In the genomic region with DNA sequence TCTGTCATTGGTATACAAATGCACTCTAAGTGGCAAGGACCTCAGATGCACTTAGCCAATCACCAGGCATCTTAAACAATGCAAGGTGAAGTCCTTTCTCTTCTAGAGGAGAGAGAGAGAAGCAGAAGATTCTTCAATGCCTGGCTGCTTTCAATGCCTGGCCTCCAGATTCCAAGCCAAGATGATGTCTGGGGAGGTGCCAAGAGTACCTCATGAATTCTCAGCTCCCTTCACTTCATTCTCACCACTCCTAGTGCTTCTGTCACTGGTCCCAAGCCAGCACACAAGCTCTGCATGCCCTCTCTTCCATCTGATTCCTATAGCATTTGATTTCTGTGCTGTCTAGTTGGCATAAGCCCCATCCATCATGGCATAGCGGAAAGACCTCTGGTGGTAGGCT, we compare ENCODE assay signal across 20 cellular contexts.
DNase-seq lines count a peak whose midpoint lies in the region.
"Had no signal": no experiment of that assay in that cellular context is flagged by ENCODE, and none has a peak within 500 bp of the region (broad histone marks: within the 10 kb centered on the region; RNA-seq: fewer than 3 reads in every experiment).

No MANE protein-coding gene starts in this region.

- H4K8ac ChIP-seq in neuronal stem cell (ENCODE audit: low read depth, low read length) = no peak overlapping the region

- H4K91ac ChIP-seq in neuronal stem cell (ENCODE audit: low read depth, low read length, poor library complexity) = no peak overlapping the region

- H2BK120ac ChIP-seq in neuronal stem cell (ENCODE audit: low read depth, low read length) = no peak overlapping the region

- H3K4me2 ChIP-seq in neuronal stem cell (ENCODE audit: insufficient read depth, low read length, poor library complexity, severe bottlenecking) = no peak overlapping the region
- H3K4me2 ChIP-seq: BLaER1 had no signal

- H3K27ac ChIP-seq in neuronal stem cell (replicated peaks; ENCODE audit: low read length) = no peak overlapping the region
- H3K27ac ChIP-seq: BLaER1 had no signal

- no CpG with 5 or more reads among the region's 1 CpG for WGBS in neuronal stem cell (ENCODE audit: extremely low coverage in 2 of 2, insufficient read length in 2 of 2, insufficient replicate concordance in 1 of 2), 2 donors

- no peak overlapping the region for H3K23ac ChIP-seq in neuronal stem cell (ENCODE audit: low read depth, low read length, poor library complexity)

- no peak overlapping the region for H2BK5ac ChIP-seq in neuronal stem cell (ENCODE audit: low read length)

- H2BK12ac ChIP-seq in neuronal stem cell (ENCODE audit: low read length) = no peak overlapping the region

- H3K36me3 ChIP-seq in neuronal stem cell (replicated peaks in 1 of 2; ENCODE audit: control insufficient read depth in 2 of 2, insufficient read depth in 2 of 2, low read length in 2 of 2) = no peaks in the 10 kb centered on the region
- H3K36me3 ChIP-seq: BE2C, BLaER1 had no signal

- H3K4me1 ChIP-seq in neuronal stem cell (ENCODE audit: control insufficient read depth in 2 of 2, insufficient read depth in 1 of 2, low read depth in 1 of 2, low read length in 2 of 2) = no peaks in the 10 kb centered on the region
- H3K4me1 ChIP-seq: BE2C, BLaER1 had no signal

- DNase-seq in M059J (ENCODE audit: low read depth) (peak; percentile 57), cerebellum (ENCODE audit: low spot score) (peak; percentile 69), NCI-H187 (lab: John Stamatoyannopoulos, UW) (no peak), neuronal stem cell (ENCODE audit: low spot score) (no peak), globus pallidus (ENCODE audit: low spot score) (no peak)
- DNase-seq: 8988T; ACHN; BE2C; CD4-positive, alpha-beta memory T cell; CD4-positive, CD25-positive, alpha-beta regulatory T cell; CD8-positive, alpha-beta memory T cell; COR-L47; DMS 273 treated with DMSO at 0.1 percent for 48 hours; DMS153; DMS53; DMS79; DND-41; EL; GF-D8 had no signal

- no peak overlapping the region for H3K4me3 ChIP-seq in neuronal stem cell (ENCODE audit: low read length in 2 of 2)
- H3K4me3 ChIP-seq: BLaER1 had no signal

- no peak overlapping the region for H3K9ac ChIP-seq in neuronal stem cell (ENCODE audit: low read depth, low read length, poor library complexity)
- H3K9ac ChIP-seq: BLaER1 had no signal

- H2BK15ac ChIP-seq in neuronal stem cell (ENCODE audit: low read length) = no peak overlapping the region

- no peak overlapping the region for H2AFZ ChIP-seq in neuronal stem cell (ENCODE audit: low read length)

- H3K4ac ChIP-seq in neuronal stem cell (ENCODE audit: low read length) = no peak overlapping the region

- H2AK5ac ChIP-seq in neuronal stem cell (ENCODE audit: low read depth, low read length) = no peak overlapping the region

- H3K27me3 ChIP-seq in neuronal stem cell (ENCODE audit: control insufficient read depth in 3 of 3, insufficient read depth in 3 of 3, low read depth in 1 of 3, low read length in 3 of 3) = no peaks in the 10 kb centered on the region
- H3K27me3 ChIP-seq: BE2C, BLaER1 had no signal

- H3K9me3 ChIP-seq in neuronal stem cell (replicated peaks in 1 of 2; ENCODE audit: control insufficient read depth in 2 of 2, insufficient read depth in 1 of 2, low read depth in 1 of 2, low read length in 2 of 2) = peaks cover 0 to 2% of the 10 kb centered on the region in 2 donors
- H3K9me3 ChIP-seq: BE2C had no signal

- H3K79me1 ChIP-seq in neuronal stem cell (ENCODE audit: low read depth, low read length) = no peaks in the 10 kb centered on the region

- no peak overlapping the region for H3K18ac ChIP-seq in neuronal stem cell (ENCODE audit: low read length)

- no peak overlapping the region for H3K14ac ChIP-seq in neuronal stem cell (ENCODE audit: low read length)

Comparison
In these comparisons a context has a peak if more than half of its experiments do, and no peak if none do; other contexts are left out.
1. DNase-seq: peak in M059J (single experiment) and cerebellum (single experiment); none in NCI-H187 (0 of 2), neuronal stem cell (single experiment) and globus pallidus (single experiment).